Comparison of ENCODE assay signal across 8 cellular contexts in the genomic region with DNA sequence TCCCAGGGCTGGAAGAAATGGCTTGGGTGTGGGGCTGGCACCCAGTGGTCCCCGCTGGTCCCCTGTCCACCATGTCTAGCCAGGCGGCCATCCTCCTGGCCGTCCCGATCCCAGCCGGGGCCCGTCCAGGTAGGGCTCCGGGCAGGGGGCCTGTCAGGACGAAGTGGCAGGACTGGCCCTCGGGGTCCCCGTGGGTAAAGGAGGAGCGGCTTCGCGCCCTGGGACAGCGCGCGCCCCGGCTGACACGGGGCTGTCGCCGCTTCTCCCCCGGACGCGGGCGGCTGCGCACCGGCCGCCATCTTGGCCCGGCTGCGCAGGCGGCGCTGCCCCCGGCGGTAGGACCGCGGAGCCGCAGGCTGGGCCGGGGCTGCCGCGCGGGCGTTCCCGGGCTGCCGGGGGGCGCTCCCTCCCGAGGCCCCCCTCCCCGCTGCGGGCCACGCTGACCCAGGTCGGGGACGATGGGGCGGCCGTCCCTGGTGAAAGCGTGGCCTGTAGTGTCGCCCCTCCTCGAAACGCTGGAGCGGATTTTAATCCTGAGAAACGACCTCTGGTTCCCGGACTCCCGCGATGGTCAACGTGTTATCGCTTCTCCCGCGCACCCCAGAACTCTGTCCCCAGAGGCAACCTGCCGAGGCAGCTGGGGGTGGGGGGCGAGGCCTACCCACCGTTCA.
DNase-seq lines count a peak whose midpoint lies in the region; ATAC-seq and TF ChIP-seq lines count a peak whose summit lies in the region.

No MANE protein-coding gene starts in this region.

- no peak for TF ChIP-seq CTCF in cardiac fibroblast (IDR thresholded peaks at IDR 0.05; ENCODE audit: low read depth, low read length)

- peak; percentile 49 for ATAC-seq in stimulated activated naive CD8-positive, alpha-beta T cell treated with anti-CD3 and anti-CD28 coated beads, Interleukin-15, amount 100 ng/mL, for 72 hours

- no peaks in the 10 kb centered on the region for H3K27me3 ChIP-seq in layer of hippocampus (ENCODE audit: control insufficient read depth, insufficient read depth, low read length)

- no peaks in the 10 kb centered on the region for H3K27me3 Mint-ChIP-seq in stimulated activated naive CD8-positive, alpha-beta T cell treated with anti-CD3 and anti-CD28 coated beads, Interleukin-15, amount 100 ng/mL, for 72 hours

- H3K4me1 Mint-ChIP-seq in stimulated activated naive CD8-positive, alpha-beta T cell treated with anti-CD3 and anti-CD28 coated beads, Interleukin-15, amount 100 ng/mL, for 72 hours = peaks cover 22% of the 10 kb centered on the region

- H3K4me3 Mint-ChIP-seq in stimulated activated naive CD8-positive, alpha-beta T cell treated with anti-CD3 and anti-CD28 coated beads, Interleukin-15, amount 100 ng/mL, for 72 hours = peak overlapping the region; percentile 80 to 84

- no peaks in the 10 kb centered on the region for H3K9me3 Mint-ChIP-seq in stimulated activated naive CD8-positive, alpha-beta T cell treated with anti-CD3 and anti-CD28 coated beads, Interleukin-15, amount 100 ng/mL, for 72 hours

- H3K4me3 ChIP-seq in cardiac fibroblast (replicated peaks in 1 of 2; ENCODE audit: low read depth in 2 of 2, low read length in 2 of 2) = peak overlapping the region; percentile 39 to 45

- peak overlapping the region; percentile 78 to 86 for H3K27ac Mint-ChIP-seq in stimulated activated naive CD8-positive, alpha-beta T cell treated with anti-CD3 and anti-CD28 coated beads, Interleukin-15, amount 100 ng/mL, for 72 hours

- peak; percentile 35 for DNase-seq in NCI-H2107 (lab: John Stamatoyannopoulos, UW)
- DNase-seq in NCI-H2107 treated with DMSO at 0.1 percent for 48 hours (lab: John Stamatoyannopoulos, UW; ENCODE audit: unreplicated experiment) = no peak
- peak; percentile 37 for DNase-seq in M059J (ENCODE audit: low read depth)
- DNase-seq in cardiac fibroblast (ENCODE audit: low read depth in 2 of 2) = peak in 1 of 2 donors; percentile 19
- peak; percentile 37 to 43 for DNase-seq in stimulated activated naive CD8-positive, alpha-beta T cell treated with anti-CD3 and anti-CD28 coated beads, Interleukin-15, amount 100 ng/mL, for 72 hours
- no peak for DNase-seq in HCEC 1CT
- no peak for DNase-seq in stimulated activated CD4-positive, alpha-beta T cell treated with anti-CD3 and anti-CD28 coated beads, Interleukin-12 subunit alpha, Interleukin-12 subunit beta, amount 100 ng/mL, for 4 hours

- H3K27ac ChIP-seq in layer of hippocampus (ENCODE audit: low read depth, low read length) = peak overlapping the region; percentile 42

Comparison
In these comparisons a context has a peak if more than half of its experiments do, and no peak if none do; other contexts are left out.
1. DNase-seq: peak in NCI-H2107 (single experiment), M059J (single experiment) and stimulated activated naive CD8-positive, alpha-beta T cell treated with anti-CD3 and anti-CD28 coated beads, Interleukin-15, amount 100 ng/mL, for 72 hours (2 of 2); none in NCI-H2107 treated with DMSO at 0.1 percent for 48 hours (single experiment), HCEC 1CT (single experiment) and stimulated activated CD4-positive, alpha-beta T cell treated with anti-CD3 and anti-CD28 coated beads, Interleukin-12 subunit alpha, Interleukin-12 subunit beta, amount 100 ng/mL, for 4 hours (single experiment).